In the genomic region with DNA sequence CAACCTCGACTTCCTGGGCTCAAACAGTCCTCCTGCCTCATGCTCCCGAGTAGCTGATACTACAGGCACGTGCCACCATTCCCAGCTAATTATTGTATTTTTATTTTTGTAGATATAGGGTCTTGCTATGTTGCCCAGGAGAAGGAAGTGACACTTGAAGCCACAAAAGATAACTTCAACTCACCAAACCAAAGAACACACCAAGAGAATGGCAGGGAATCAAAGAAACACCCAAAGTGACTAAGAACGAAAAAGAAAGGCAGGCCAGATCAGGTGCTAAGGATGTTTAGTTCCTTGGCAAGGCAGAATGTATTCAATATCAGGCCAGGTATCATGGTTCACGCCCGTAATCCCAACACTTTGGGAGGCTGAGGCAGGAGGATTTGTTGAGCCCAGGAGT, we compare ENCODE assay signal across 30 cellular contexts. TPM values are rescaled to one million over a fixed set of nuclear protein-coding genes. Genes with fewer than 3 reads are reported as not detected.
DNase-seq lines count a peak whose midpoint lies in the region; ATAC-seq and TF ChIP-seq lines count a peak whose summit lies in the region.
"Had no signal": no experiment of that assay in that cellular context is flagged by ENCODE, and none has a peak within 500 bp of the region (broad histone marks: within the 10 kb centered on the region; RNA-seq: fewer than 3 reads in every experiment).

No MANE protein-coding gene starts in this region.

- H3K4me3 ChIP-seq in HEK293 (ENCODE audit: low read depth, low read length) = no peak overlapping the region
- H3K4me3 ChIP-seq: BLaER1, colonic mucosa, heart right ventricle, lung, MG63, prostate gland, sigmoid colon had no signal

- H3K4me1 Mint-ChIP-seq in activated naive CD4-positive, alpha-beta T cell treated with anti-CD3 and anti-CD28 coated beads for 36 hours (ENCODE audit: low read depth) = peaks cover 51% of the 10 kb centered on the region
- H3K4me1 Mint-ChIP-seq in central memory CD8-positive, alpha-beta T cell = peaks cover 35% of the 10 kb centered on the region
- peaks cover 47 to 77% of the 10 kb centered on the region in 2 donors for H3K4me1 Mint-ChIP-seq in stimulated activated naive B cell treated with anti-CD40 and anti-IgM and Interleukin-4, amounts not matched to agents 10 μg/mL and 1 μg/mL and 100 μg/mL, for 72 hours

- no peak for DNase-seq in activated naive CD4-positive, alpha-beta T cell treated with anti-CD3 and anti-CD28 coated beads for 36 hours
- no peak for DNase-seq in activated naive CD4-positive, alpha-beta T cell (lab: John Stamatoyannopoulos, UW)
- DNase-seq in central memory CD8-positive, alpha-beta T cell (ENCODE audit: low spot score in 2 of 2) = no peak
- no peak for DNase-seq in stimulated activated naive B cell treated with anti-CD40 and anti-IgM and Interleukin-4, amounts not matched to agents 10 μg/mL and 1 μg/mL and 100 μg/mL, for 72 hours
- DNase-seq in HCEC 1CT (no peak), middle frontal gyrus (ENCODE audit: extremely low spot score, low spot score) (no peak), ACHN (no peak)
- DNase-seq: activated CD4-positive, alpha-beta T cell treated with anti-CD3 and anti-CD28 coated beads, Interleukin-2, amount 50 U/mL, for 4 hours; activated gamma-delta T cell treated with Interleukin-2 at 50 U/mL for 16 hours; colonic mucosa; COR-L47; DMS79; effector memory CD8-positive, alpha-beta T cell; erythroblast; heart right ventricle; KG1; MG63; NCI-H2029 treated with DMSO at 0.1 percent for 48 hours; NCI-H526; SHP77; sigmoid colon; T-helper 9 cell; WERI-Rb-1 had no signal

- no peaks in the 10 kb centered on the region for H3K36me3 ChIP-seq in HEK293 (ENCODE audit: control insufficient read depth in 2 of 2, insufficient read depth in 1 of 2, low read length in 2 of 2)
- H3K36me3 ChIP-seq: BLaER1, colonic mucosa, heart right ventricle, MG63, neutrophil, prostate gland, sigmoid colon, WERI-Rb-1 had no signal

- POLR2A ChIA-PET in HEK293 (lab: Yijun Ruan, JAX) = interaction anchor here (1.0 kb wide), 1 partner anchor 11 kb away, joined by 3 read pairs; no protein-coding TSS in a partner anchor

- CTCF ChIA-PET in activated naive CD4-positive, alpha-beta T cell treated with anti-CD3 and anti-CD28 coated beads for 36 hours (lab: Charles Lee) = interaction anchor here (0.7 to 1.4 kb wide), 2 partner anchors 14 to 41 kb away, joined by 3 read pairs; no protein-coding TSS in a partner anchor
- CTCF ChIA-PET in HEK293 (lab: Yijun Ruan, JAX) = interaction anchor here (1.0 to 1.5 kb wide), 2 partner anchors 11 to 37 kb away, joined by 3 read pairs; a partner anchor contains a TSS

- no peaks in the 10 kb centered on the region for H3K4me1 ChIP-seq in HEK293 (ENCODE audit: control insufficient read depth, insufficient read depth, low read length)
- H3K4me1 ChIP-seq: colonic mucosa, prostate gland, sigmoid colon had no signal

- H3K4me3 Mint-ChIP-seq in activated naive CD4-positive, alpha-beta T cell treated with anti-CD3 and anti-CD28 coated beads for 36 hours = no peak overlapping the region
- no peak overlapping the region for H3K4me3 Mint-ChIP-seq in central memory CD8-positive, alpha-beta T cell
- H3K4me3 Mint-ChIP-seq in stimulated activated naive B cell treated with anti-CD40 and anti-IgM and Interleukin-4, amounts not matched to agents 10 μg/mL and 1 μg/mL and 100 μg/mL, for 72 hours = no peak overlapping the region
- H3K4me3 Mint-ChIP-seq: stimulated activated naive CD8-positive, alpha-beta T cell treated with anti-CD3 and anti-CD28 coated beads, Interleukin-15, Interleukin-2, amounts not matched to agents 100 ng/mL and 50 ng/mL, for 24 hours had no signal

- H3K9me3 Mint-ChIP-seq in activated naive CD4-positive, alpha-beta T cell treated with anti-CD3 and anti-CD28 coated beads for 36 hours = no peaks in the 10 kb centered on the region
- no peaks in the 10 kb centered on the region for H3K9me3 Mint-ChIP-seq in central memory CD8-positive, alpha-beta T cell
- peaks cover 0 to 2% of the 10 kb centered on the region in 2 donors for H3K9me3 Mint-ChIP-seq in stimulated activated naive B cell treated with anti-CD40 and anti-IgM and Interleukin-4, amounts not matched to agents 10 μg/mL and 1 μg/mL and 100 μg/mL, for 72 hours
- H3K9me3 Mint-ChIP-seq: effector memory CD8-positive, alpha-beta T cell; stimulated activated naive CD8-positive, alpha-beta T cell treated with anti-CD3 and anti-CD28 coated beads, Interleukin-15, Interleukin-2, amounts not matched to agents 100 ng/mL and 50 ng/mL, for 24 hours had no signal

- H3K9me3 ChIP-seq in HEK293 (ENCODE audit: control insufficient read depth, insufficient read depth, low read depth, low read length) = no peaks in the 10 kb centered on the region
- H3K9me3 ChIP-seq: BLaER1, colonic mucosa, heart right ventricle, MG63, neutrophil, prostate gland, sigmoid colon had no signal

- in situ Hi-C loops in ACHN (cut with HindIII; ENCODE audit: low pct_ligation_motif_present, low pct_unique_long_range_greater_than_20kb, low sequenced_read_pairs) = no loop called here

- no peak overlapping the region for H3K27ac ChIP-seq in HEK293 (ENCODE audit: extremely low read depth, low read depth, low read length)
- H3K27ac ChIP-seq: BLaER1, colonic mucosa, heart right ventricle, neutrophil, prostate gland, sigmoid colon, WERI-Rb-1 had no signal

- H3K36me3 Mint-ChIP-seq in activated naive CD4-positive, alpha-beta T cell treated with anti-CD3 and anti-CD28 coated beads for 36 hours (ENCODE audit: low read depth) = peaks cover 2% of the 10 kb centered on the region
- peaks cover 9% of the 10 kb centered on the region for H3K36me3 Mint-ChIP-seq in central memory CD8-positive, alpha-beta T cell (ENCODE audit: insufficient read depth)
- H3K36me3 Mint-ChIP-seq in stimulated activated naive B cell treated with anti-CD40 and anti-IgM and Interleukin-4, amounts not matched to agents 10 μg/mL and 1 μg/mL and 100 μg/mL, for 72 hours = peaks cover 8 to 23% of the 10 kb centered on the region in 2 donors

- H3K27ac Mint-ChIP-seq in activated naive CD4-positive, alpha-beta T cell treated with anti-CD3 and anti-CD28 coated beads for 36 hours = peak overlapping the region; percentile 12
- H3K27ac Mint-ChIP-seq in central memory CD8-positive, alpha-beta T cell (ENCODE audit: low read depth) = peak overlapping the region; percentile 72
- peak overlapping the region; percentile 37 for H3K27ac Mint-ChIP-seq in stimulated activated naive B cell treated with anti-CD40 and anti-IgM and Interleukin-4, amounts not matched to agents 10 μg/mL and 1 μg/mL and 100 μg/mL, for 72 hours

- no peak for TF ChIP-seq CTCF in HEK293 (tag by site-specific recombination; IDR thresholded peaks at IDR 0.05)

- no peaks in the 10 kb centered on the region for H3K27me3 Mint-ChIP-seq in activated naive CD4-positive, alpha-beta T cell treated with anti-CD3 and anti-CD28 coated beads for 36 hours (ENCODE audit: low read depth)
- H3K27me3 Mint-ChIP-seq in central memory CD8-positive, alpha-beta T cell = no peaks in the 10 kb centered on the region
- no peaks in the 10 kb centered on the region for H3K27me3 Mint-ChIP-seq in stimulated activated naive B cell treated with anti-CD40 and anti-IgM and Interleukin-4, amounts not matched to agents 10 μg/mL and 1 μg/mL and 100 μg/mL, for 72 hours
- H3K27me3 Mint-ChIP-seq: effector memory CD8-positive, alpha-beta T cell; stimulated activated naive CD8-positive, alpha-beta T cell treated with anti-CD3 and anti-CD28 coated beads, Interleukin-15, Interleukin-2, amounts not matched to agents 100 ng/mL and 50 ng/mL, for 24 hours had no signal

- ATAC-seq in central memory CD8-positive, alpha-beta T cell (replicated peaks; ENCODE audit: extremely low read depth, poor library complexity, severe bottlenecking) = no peak
- ATAC-seq in stimulated activated naive B cell treated with anti-CD40 and anti-IgM and Interleukin-4, amounts not matched to agents 10 μg/mL and 1 μg/mL and 100 μg/mL, for 72 hours (replicated peaks) = no peak
- ATAC-seq: effector memory CD8-positive, alpha-beta T cell; heart right ventricle; Panc1 had no signal

- intact Hi-C loops in activated naive CD4-positive, alpha-beta T cell treated with anti-CD3 and anti-CD28 coated beads for 36 hours (cut with micrococcal nuclease) = no loop called here

TF ChIP-seq in HEK293, 187 proteins besides CTCF, POLR2A, EP300 and RAD21:
- no peak for TF ChIP-seq ZNF274 (IDR thresholded peaks at IDR 0.05; ENCODE audit: low read length)
- no peak for TF ChIP-seq ZNF274 (tag by site-specific recombination; IDR thresholded peaks at IDR 0.05; ENCODE audit: borderline replicate concordance)
- peak; percentile 65; the same call in 1 of the 2 replicates for TF ChIP-seq ZNF121 (tag by site-specific recombination; IDR thresholded peaks at IDR 0.05)
TF ChIP-seq in HEK293: peak in this region for 1.

RNA-seq across cellular contexts. Expression of a gene that starts 10.1 kb away (rescaled TPM):
- total RNA-seq in activated naive CD4-positive, alpha-beta T cell treated with anti-CD3 and anti-CD28 coated beads for 36 hours = 10 to 100 TPM; 47.3 to 49.2 TPM

RNA-seq across cellular contexts. Expression of a gene that starts 25.6 kb away (rescaled TPM):
- 10 to 100 TPM; 14.0 to 16.1 TPM for total RNA-seq in activated naive CD4-positive, alpha-beta T cell treated with anti-CD3 and anti-CD28 coated beads for 36 hours

RNA-seq across cellular contexts. Expression of a gene that starts 25.9 kb away (rescaled TPM):
- total RNA-seq in activated naive CD4-positive, alpha-beta T cell treated with anti-CD3 and anti-CD28 coated beads for 36 hours = 100 to 1,000 TPM; 114 to 116 TPM

Comparison
In these comparisons a context has a peak if more than half of its experiments do, and no peak if none do; other contexts are left out.
1. H3K27ac Mint-ChIP-seq: peak in every context shown above with its lines; median percentile 72 in central memory CD8-positive, alpha-beta T cell; 37 in stimulated activated naive B cell treated with anti-CD40 and anti-IgM and Interleukin-4, amounts not matched to agents 10 μg/mL and 1 μg/mL and 100 μg/mL, for 72 hours; 12 in activated naive CD4-positive, alpha-beta T cell treated with anti-CD3 and anti-CD28 coated beads for 36 hours.